Comparison of ENCODE assay signal across 1 cellular context in genomic region chr11:1049911-1050580, GRCh38.
TF ChIP-seq lines count a peak whose summit lies in the region.

No MANE protein-coding gene starts in this region.

TF ChIP-seq in H1, 55 proteins besides CTCF, POLR2A, EP300 and RAD21:
- TF ChIP-seq JUN (IDR thresholded peaks at IDR 0.05; ENCODE audit: low read depth, low read length) (no peak), CBX8 (IDR thresholded peaks at IDR 0.05; ENCODE audit: borderline replicate concordance, low read depth, low read length) (no peak), E2F6 (IDR thresholded peaks at IDR 0.05) (no peak), SRF (IDR thresholded peaks at IDR 0.05; ENCODE audit: low read depth, low read length) (no peak), POU5F1 (IDR thresholded peaks at IDR 0.05; ENCODE audit: low read depth, low read length) (no peak), SP1 (IDR thresholded peaks at IDR 0.05; ENCODE audit: low read depth, low read length) (no peak), ZNF274 (IDR thresholded peaks at IDR 0.05; ENCODE audit: borderline replicate concordance, extremely low read depth, low read length) (no peak), CBX5 (IDR thresholded peaks at IDR 0.05; ENCODE audit: low read depth, low read length) (no peak), BCL11A (IDR thresholded peaks at IDR 0.05; ENCODE audit: low read depth in 2 of 2, low read length in 2 of 2) (no peak), CTBP2 (IDR thresholded peaks at IDR 0.05; ENCODE audit: borderline replicate concordance, insufficient read depth, insufficient read length, low read length) (no peak), ATF3 (IDR thresholded peaks at IDR 0.05; ENCODE audit: insufficient read depth, low read depth, low read length) (no peak), MAX (IDR thresholded peaks at IDR 0.05) (no peak), JUND (IDR thresholded peaks at IDR 0.05; ENCODE audit: low read length) (no peak), NRF1 (IDR thresholded peaks at IDR 0.05; ENCODE audit: low read depth, low read length) (no peak), CHD7 (IDR thresholded peaks at IDR 0.05; ENCODE audit: insufficient replicate concordance, low read length) (no peak), RNF2 (IDR thresholded peaks at IDR 0.05; ENCODE audit: borderline replicate concordance, low read depth, low read length, missing control alignments, poor library complexity, severe bottlenecking) (no peak), NANOG (IDR thresholded peaks at IDR 0.05; ENCODE audit: insufficient read depth, low read depth, low read length, poor library complexity, severe bottlenecking) (no peak), SP2 (IDR thresholded peaks at IDR 0.05; ENCODE audit: low read length) (no peak)
